In the genomic region with DNA sequence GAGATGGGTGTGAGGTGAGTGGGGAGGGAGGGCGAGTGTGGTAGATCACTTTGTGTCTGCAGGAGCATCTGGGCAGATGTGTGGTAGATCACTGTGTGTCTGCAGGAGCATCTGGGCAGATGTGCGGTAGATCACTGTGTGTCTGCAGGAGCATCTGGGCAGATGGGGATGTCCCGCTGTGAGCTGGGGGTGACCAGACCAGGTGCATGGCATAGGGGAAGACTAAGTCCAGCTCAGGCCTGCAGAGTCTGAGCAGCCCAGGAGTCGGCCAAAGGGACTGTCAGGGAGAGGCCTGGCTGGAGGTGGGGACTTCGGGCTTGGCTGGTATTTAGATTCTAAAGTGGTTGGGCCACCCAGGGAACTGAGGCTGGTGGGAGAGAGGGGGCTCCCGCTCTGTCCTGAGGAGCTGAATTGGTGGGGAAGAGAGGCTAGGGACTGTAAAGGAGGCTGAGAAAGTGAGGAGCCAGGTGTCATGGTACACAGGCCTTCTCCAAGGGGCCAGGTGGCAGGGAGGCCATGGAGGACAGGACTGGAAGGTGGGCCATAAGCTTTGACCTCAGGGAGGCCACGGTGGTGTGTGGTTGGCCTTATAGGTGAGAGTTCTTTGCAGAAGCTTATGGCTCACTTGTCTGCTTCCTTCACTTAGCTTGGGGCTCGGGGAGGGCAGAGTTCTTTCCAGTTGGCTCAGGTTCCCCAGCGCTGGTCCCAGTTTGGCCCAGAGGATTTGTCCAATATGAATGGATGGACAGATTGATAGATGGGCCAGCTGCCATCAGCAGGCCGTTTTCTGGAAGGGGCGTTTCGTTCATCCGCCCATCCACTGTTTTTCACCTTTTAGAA, we compare ENCODE assay signal across 26 cellular contexts. TPM values are rescaled to one million over a fixed set of nuclear protein-coding genes. Genes with fewer than 3 reads are reported as not detected.
DNase-seq lines count a peak whose midpoint lies in the region; ATAC-seq and TF ChIP-seq lines count a peak whose summit lies in the region.
"Had no signal": no experiment of that assay in that cellular context is flagged by ENCODE, and none has a peak within 500 bp of the region (broad histone marks: within the 10 kb centered on the region; RNA-seq: fewer than 3 reads in every experiment).

No MANE protein-coding gene starts in this region.

- intact Hi-C loops in CD4-positive, alpha-beta memory T cell (cut with micrococcal nuclease): no loop called here

- peaks cover 23% of the 10 kb centered on the region for H3K4me1 ChIP-seq in CD4-positive, alpha-beta memory T cell (ENCODE audit: insufficient read depth, low read length)
- no peaks in the 10 kb centered on the region for H3K4me1 ChIP-seq in osteoblast (ENCODE audit: insufficient read depth, low read length)

- peak overlapping the region; percentile 36 for H3K27ac ChIP-seq in CD4-positive, alpha-beta memory T cell (ENCODE audit: low read depth, low read length)
- no peak overlapping the region for H3K27ac ChIP-seq in osteoblast (ENCODE audit: low read depth, low read length)
- H3K27ac ChIP-seq: brain microvascular endothelial cell, C4-2B, testis had no signal

- ATAC-seq in T-helper 17 cell (no peak), HG03175 (IDR thresholded peaks at IDR 0.05; ENCODE audit: unreplicated experiment) (no peak)
- ATAC-seq: PC-3 had no signal

- peak overlapping the region in 1 of 8 donors; percentile 67 for H3K4me3 Mint-ChIP-seq in CD4-positive, alpha-beta memory T cell
- no peak overlapping the region for H3K4me3 Mint-ChIP-seq in T-helper 17 cell
- peak overlapping the region; percentile 9 to 91 (median 72) for H3K4me3 Mint-ChIP-seq in immature natural killer cell

- H3K36me3 Mint-ChIP-seq in CD4-positive, alpha-beta memory T cell: peaks cover 7 to 23% of the 10 kb centered on the region in 2 donors
- H3K36me3 Mint-ChIP-seq in T-helper 17 cell (ENCODE audit: low read depth) (no peaks in the 10 kb centered on the region), immature natural killer cell (peaks cover 3 to 10% (median 6%) of the 10 kb centered on the region in 3 donors)

- H3K4me3 ChIP-seq in CD4-positive, alpha-beta memory T cell (ENCODE audit: low read length in 2 of 2): no peak overlapping the region
- no peak overlapping the region for H3K4me3 ChIP-seq in osteoblast (ENCODE audit: insufficient read depth, low read length)
- H3K4me3 ChIP-seq: testis had no signal

- no peaks in the 10 kb centered on the region for H3K9me3 ChIP-seq in CD4-positive, alpha-beta memory T cell (ENCODE audit: control insufficient read depth in 1 of 2, low read length in 2 of 2)
- H3K9me3 ChIP-seq in T-helper 17 cell (ENCODE audit: control insufficient read depth, low read length, poor library complexity, severe bottlenecking) (no peaks in the 10 kb centered on the region), osteoblast (ENCODE audit: low read depth, low read length) (no peaks in the 10 kb centered on the region)
- H3K9me3 ChIP-seq: testis had no signal

- POLR2A ChIA-PET in CD4-positive, alpha-beta memory T cell (lab: Charles Lee; ENCODE audit: partially characterized antibody): no interaction called here

- no peaks in the 10 kb centered on the region for H3K27me3 ChIP-seq in CD4-positive, alpha-beta memory T cell (ENCODE audit: insufficient read depth, low read length)
- H3K27me3 ChIP-seq in osteoblast (ENCODE audit: insufficient read depth, low read length): no peaks in the 10 kb centered on the region
- H3K27me3 ChIP-seq: brain microvascular endothelial cell, testis had no signal

- peak overlapping the region in 6 of 7 donors; percentile 66 to 93 (median 82) for H3K27ac Mint-ChIP-seq in CD4-positive, alpha-beta memory T cell
- peak overlapping the region; percentile 95 for H3K27ac Mint-ChIP-seq in T-helper 17 cell
- peak overlapping the region; percentile 88 to 97 (median 93) for H3K27ac Mint-ChIP-seq in immature natural killer cell

- peaks cover 40% of the 10 kb centered on the region for H3K79me2 ChIP-seq in osteoblast (ENCODE audit: insufficient read depth, low read length)

- H3K36me3 ChIP-seq in CD4-positive, alpha-beta memory T cell (ENCODE audit: insufficient read depth, low read length): no peaks in the 10 kb centered on the region
- peaks cover 13% of the 10 kb centered on the region for H3K36me3 ChIP-seq in osteoblast (ENCODE audit: insufficient read depth, low read length)

- CTCF ChIA-PET in CD4-positive, alpha-beta memory T cell (lab: Charles Lee; ENCODE audit: partially characterized antibody): no interaction called here

- TF ChIP-seq CTCF in osteoblast (IDR thresholded peaks at IDR 0.05; ENCODE audit: extremely low read depth, low read depth, low read length): no peak

- H3K4me1 Mint-ChIP-seq in CD4-positive, alpha-beta memory T cell: peaks cover 25 to 40% (median 33%) of the 10 kb centered on the region in 4 donors
- H3K4me1 Mint-ChIP-seq in T-helper 17 cell (peaks cover 34% of the 10 kb centered on the region), immature natural killer cell (peaks cover 62 to 83% of the 10 kb centered on the region in 2 donors)

- H3K9me3 Mint-ChIP-seq in CD4-positive, alpha-beta memory T cell: no peaks in the 10 kb centered on the region
- H3K9me3 Mint-ChIP-seq in immature natural killer cell: no peaks in the 10 kb centered on the region

- DNase-seq in CD4-positive, alpha-beta memory T cell: no peak
- DNase-seq in T-helper 17 cell (no peak), immature natural killer cell (no peak), osteoblast (ENCODE audit: insufficient read length, low spot score, missing footprints) (peak; percentile 60), NCI-H1436 (lab: John Stamatoyannopoulos, UW) (no peak), DMS153 treated with DMSO at 0.1 percent for 48 hours (lab: John Stamatoyannopoulos, UW; ENCODE audit: unreplicated experiment) (no peak)
- DNase-seq: activated CD8-positive, alpha-beta memory T cell treated with anti-CD3 and anti-CD28 coated beads, Interleukin-2, amount 50 U/mL, for 4 hours; activated gamma-delta T cell; brain microvascular endothelial cell; DMS153; H7; IMR-90; kidney; NCI-H1048; NCI-H1694 treated with DMSO at 0.1 percent for 48 hours; NCI-H510A; PC-3; SHP77 treated with DMSO at 0.1 percent for 48 hours; stimulated activated naive CD4-positive, alpha-beta T cell treated with Interleukin-2 at 50 U/mL for 16 hours; testis had no signal

- H2AFZ ChIP-seq in osteoblast (ENCODE audit: low read length): no peak overlapping the region

- H4K20me1 ChIP-seq in osteoblast (ENCODE audit: insufficient read depth, low read length): peaks cover 61% of the 10 kb centered on the region

- no peak overlapping the region for H3K4me2 ChIP-seq in osteoblast (ENCODE audit: insufficient read depth, low read length)

- no peaks in the 10 kb centered on the region for H3K27me3 Mint-ChIP-seq in CD4-positive, alpha-beta memory T cell
- H3K27me3 Mint-ChIP-seq in T-helper 17 cell (no peaks in the 10 kb centered on the region), immature natural killer cell (ENCODE audit: low read depth in 3 of 3) (peaks cover 0 to 3% (median 2%) of the 10 kb centered on the region in 3 donors)

RNA-seq across cellular contexts. Expression of a gene that starts 15.6 kb away (rescaled TPM):
- total RNA-seq in CD4-positive, alpha-beta memory T cell: 10 to 100 TPM; 24.4 to 25.8 TPM
- polyA plus RNA-seq in CD4-positive, alpha-beta memory T cell: 10 to 100 TPM in 1 of 2 donors, 1 to 10 TPM in 1; 7.1 to 25.9 TPM
- 10 to 100 TPM; 21.3 to 25.2 TPM for total RNA-seq in T-helper 17 cell
- polyA plus RNA-seq in immature natural killer cell: 10 to 100 TPM in 2 of 3 donors, 1 to 10 TPM in 1; 5.5 to 37.9 (median 16.2) TPM
- total RNA-seq in osteoblast: 13.4 and 18.9 TPM in 2 replicates

RNA-seq across cellular contexts. Expression of a gene that starts 49.0 kb away (rescaled TPM):
- total RNA-seq in CD4-positive, alpha-beta memory T cell: not detected
- polyA plus RNA-seq in CD4-positive, alpha-beta memory T cell: not detected
- total RNA-seq in T-helper 17 cell: under 1 TPM in 1 of 2 donors, not detected in 1; 0.37 TPM
- polyA plus RNA-seq in immature natural killer cell: not detected
- under 0.01 TPM in 1 of 2 replicates, not detected in the other for total RNA-seq in osteoblast
- total RNA-seq: epithelial cell of proximal tubule, H7, IMR-90, kidney, liver, mononuclear cell, PC-3, pulmonary artery endothelial cell had no signal
- polyA plus RNA-seq: IMR-90, liver had no signal
